ENCODE assay signal across 9 cellular contexts in the genomic region with DNA sequence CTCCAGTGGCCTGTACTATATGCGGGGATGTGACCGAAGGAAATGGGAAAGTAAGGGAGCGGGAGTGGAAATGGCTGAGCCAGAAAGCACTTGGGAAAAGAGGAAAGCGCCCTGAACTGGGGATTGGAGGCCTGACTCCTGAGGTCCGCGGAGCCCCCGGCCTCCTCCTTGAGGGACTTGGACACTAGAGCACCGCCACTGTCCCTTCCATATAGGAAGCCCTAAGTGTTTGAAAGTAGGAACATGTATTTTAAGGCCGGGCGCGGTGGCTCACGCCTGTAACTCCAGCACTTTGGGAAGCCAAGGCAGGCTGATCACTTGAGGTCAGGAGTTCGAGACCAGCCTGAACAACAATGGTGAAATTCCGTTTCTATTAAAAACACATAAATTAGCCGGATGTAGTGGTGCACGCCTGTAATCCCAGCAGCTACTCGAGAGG. TPM values are rescaled to one million over a fixed set of nuclear protein-coding genes. Genes with fewer than 3 reads are reported as not detected.
DNase-seq lines count a peak whose midpoint lies in the region; ATAC-seq, FAIRE-seq and TF ChIP-seq lines count a peak whose summit lies in the region.
"Had no signal": no experiment of that assay in that cellular context is flagged by ENCODE, and none has a peak within 500 bp of the region (broad histone marks: within the 10 kb centered on the region; RNA-seq: fewer than 3 reads in every experiment).

No MANE protein-coding gene starts in this region.

- no peaks in the 10 kb centered on the region for H3K27me3 Mint-ChIP-seq in activated T-cell treated with anti-CD3 and anti-CD28 coated beads, Interleukin-2, amount 50 U/mL, for 72 hours (ENCODE audit: low read depth)

- H3K36me3 ChIP-seq in GM12878 (ENCODE audit: control insufficient read depth in 2 of 2, insufficient read depth in 2 of 2, low read length in 1 of 2) (no peaks in the 10 kb centered on the region), urinary bladder (ENCODE audit: insufficient read depth) (no peaks in the 10 kb centered on the region)

- no peaks in the 10 kb centered on the region for H3K9me3 ChIP-seq in GM12878 (replicated peaks; ENCODE audit: control insufficient read depth, insufficient read depth, low read length)

- no peaks in the 10 kb centered on the region for H3K27me3 ChIP-seq in GM12878 (replicated peaks in 1 of 2; ENCODE audit: control insufficient read depth in 2 of 2, insufficient read depth in 2 of 2, low read length in 1 of 2)

- DNase-seq in activated T-cell treated with anti-CD3 and anti-CD28 coated beads, Interleukin-2, amount 50 U/mL, for 72 hours, result no peak
- DNase-seq in activated T-cell treated with anti-CD3 and anti-CD28 coated beads for 4 hours (no peak), GM12878 (ENCODE audit: low read depth, low spot score) (no peak), lower leg skin (ENCODE audit: low spot score in 2 of 2) (no peak), H54 (ENCODE audit: insufficient read length, low spot score) (no peak)
- DNase-seq in activated CD8-positive, alpha-beta memory T cell treated with anti-CD3 and anti-CD28 coated beads for 24 hours, result no peak

- TF ChIP-seq POLR2A in GM12878 (IDR thresholded peaks at IDR 0.05; ENCODE audit: low read depth, low read length) (no peak), lower leg skin (IDR thresholded peaks at IDR 0.05) (no peak), H54 (IDR thresholded peaks at IDR 0.05; ENCODE audit: low read depth, low read length) (no peak)

- CTCF ChIA-PET in GM12878 (lab: Yijun Ruan, JAX), result interaction anchor here (0.6 to 3.1 kb wide), 6 partner anchors 13 to 748 kb away, joined by 3 to 22 read pairs (median 4); a partner anchor contains a TSS

- peaks cover 37% of the 10 kb centered on the region for H3K79me2 ChIP-seq in GM12878 (ENCODE audit: control insufficient read depth, insufficient read depth, low read length)

- intact Hi-C loops in GM12878 (cut with micrococcal nuclease; ENCODE audit: unreplicated experiment), result loop anchor here (5.0 kb wide), 1 partner anchor 75 kb away; no protein-coding TSS in a partner anchor
- intact Hi-C loops in lower leg skin (cut with DNase I; ENCODE audit: low total_unique reads), result no loop called here

- 15% methylated on average over 17 of the region's 17 CpGs for WGBS in GM12878 (ENCODE audit: insufficient coverage, insufficient replicate concordance, low lambda C conversion rate, missing lambda C conversion rate)
- WGBS in lower leg skin, 2 donors, result 18 to 19% methylated on average over 17 of the region's 17 CpGs
- 12% methylated on average over 17 of the region's 17 CpGs for WGBS in urinary bladder

- peaks cover 41% of the 10 kb centered on the region for H3K4me1 Mint-ChIP-seq in activated T-cell treated with anti-CD3 and anti-CD28 coated beads, Interleukin-2, amount 50 U/mL, for 72 hours (ENCODE audit: low read depth)

- TF ChIP-seq EP300 in GM12878 (IDR thresholded peaks at IDR 0.05; ENCODE audit: borderline replicate concordance in 1 of 2, control insufficient read depth in 1 of 2, low read depth in 2 of 2, low read length in 2 of 2), result no peak

- SMC1A ChIA-PET in GM12878 (lab: Charles Lee; ENCODE audit: uncharacterized antibody, unreplicated experiment), result interaction anchor here (1.6 to 3.0 kb wide), 3 partner anchors 15 to 75 kb away, joined by 4 to 14 read pairs (median 6); a partner anchor contains a TSS

- peak overlapping the region; percentile 93 for H2AFZ ChIP-seq in GM12878 (ENCODE audit: control insufficient read depth, low read depth, low read length)

- POLR2A ChIA-PET in GM12878 (lab: Charles Lee), result interaction anchor here (0.6 to 2.9 kb wide), 5 partner anchors 10 to 102 kb away, joined by 3 to 21 read pairs (median 3); a partner anchor contains a TSS

- H3K36me3 Mint-ChIP-seq in activated T-cell treated with anti-CD3 and anti-CD28 coated beads, Interleukin-2, amount 50 U/mL, for 72 hours (ENCODE audit: insufficient read depth in 2 of 2), result peaks cover 4 to 10% of the 10 kb centered on the region in 2 donors

- TF ChIP-seq CTCF in GM12878 (IDR thresholded peaks at IDR 0.05 in 2 of 3, conservative IDR thresholded peaks at IDR 0.05 in 1 of 3; ENCODE audit: control insufficient read depth in 2 of 3, extremely low read depth in 1 of 3, insufficient read depth in 1 of 3, low read depth in 3 of 3, low read length in 3 of 3) (no peak), lower leg skin (IDR thresholded peaks at IDR 0.05) (no peak)

- H4K20me1 ChIP-seq in GM12878 (ENCODE audit: control insufficient read depth, insufficient read depth), result no peaks in the 10 kb centered on the region; the same call in 1 of the 2 replicates

- H3K9ac ChIP-seq in GM12878 (ENCODE audit: control insufficient read depth, insufficient read depth, low read length), result peak overlapping the region; percentile 96

- RAD21 ChIA-PET in GM12878 (lab: Charles Lee; ENCODE audit: unreplicated experiment), result interaction anchor here (1.8 kb wide), 1 partner anchor 15 kb away, joined by 7 read pairs; a partner anchor contains a TSS

- TSS peak; percentile 100 for BruUV-seq in GM12878 (replicated peaks; lab: Mats Ljungman, UMichigan)

- peak overlapping the region; percentile 85 for H3K4me2 ChIP-seq in GM12878 (ENCODE audit: control insufficient read depth, insufficient read depth)

- peaks cover 8% of the 10 kb centered on the region for H3K4me1 ChIP-seq in GM12878 (ENCODE audit: control insufficient read depth, insufficient read depth, low read length)
- H3K4me1 ChIP-seq in urinary bladder (ENCODE audit: insufficient read depth), result no peaks in the 10 kb centered on the region

- H3K27ac ChIP-seq in GM12878 (ENCODE audit: control insufficient read depth, insufficient read depth) (peak overlapping the region; percentile 95), urinary bladder (ENCODE audit: low read depth) (peak overlapping the region; percentile 89)

- H3K4me3 Mint-ChIP-seq in activated T-cell treated with anti-CD3 and anti-CD28 coated beads, Interleukin-2, amount 50 U/mL, for 72 hours, result peak overlapping the region; percentile 93 to 98

- in situ Hi-C loops in GM12878 (cut with MboI), result no loop called here

- peak overlapping the region; percentile 96 for H3K27ac Mint-ChIP-seq in activated T-cell treated with anti-CD3 and anti-CD28 coated beads, Interleukin-2, amount 50 U/mL, for 72 hours

- FAIRE-seq in GM12878 (lab: Jason Lieb, UNC) (no peak), H54 (lab: Jason Lieb, UNC) (no peak)
- FAIRE-seq: G401.6 had no signal

- H3K4me3 ChIP-seq in GM12878, result peak overlapping the region; percentile 90
- H3K4me3 ChIP-seq in lower leg skin (ENCODE audit: low read depth, poor library complexity, severe bottlenecking), result peak overlapping the region; percentile 92
- H3K4me3 ChIP-seq in urinary bladder (ENCODE audit: low read depth, low read length), result peak overlapping the region; percentile 91

- ATAC-seq in activated T-cell treated with anti-CD3 and anti-CD28 coated beads, Interleukin-2, amount 50 U/mL, for 72 hours (replicated peaks in 1 of 2), result no peak
- ATAC-seq in GM12878 (peak; percentile 39), HG03565 (IDR thresholded peaks at IDR 0.05; ENCODE audit: unreplicated experiment) (no peak)

- no peaks in the 10 kb centered on the region for H3K9me3 Mint-ChIP-seq in activated T-cell treated with anti-CD3 and anti-CD28 coated beads, Interleukin-2, amount 50 U/mL, for 72 hours

- no peak for TF ChIP-seq RAD21 in GM12878 (IDR thresholded peaks at IDR 0.05; ENCODE audit: insufficient read depth, low read depth, low read length)

RNA-seq across cellular contexts. Expression of a gene that starts 0.5 kb away (rescaled TPM):
- 10 to 100 TPM; 27.5 to 33.7 TPM for total RNA-seq in activated T-cell treated with anti-CD3 and anti-CD28 coated beads, Interleukin-2, amount 50 U/mL, for 72 hours
- total RNA-seq in GM12878 (2013; cell fraction: nucleolus; rRNA removed), result 27.1 and 33.1 TPM in 2 replicates
- total RNA-seq in GM12878 (2014; rRNA removed) (21.7 and 26.0 TPM in 2 replicates), GM12878 (2014; rRNA removed; fragmentation: Illumina TruSeq; extraction: Trizol) (17.9 and 18.8 TPM in 2 replicates), GM12878 (2021) (23.3 and 23.8 TPM in 2 replicates), lower leg skin (10 to 100 TPM; 39.7 to 56.5 (median 47.3) TPM), urinary bladder (31.1 TPM)
- polyA plus RNA-seq in GM12878 (2011; ENCODE audit: low read depth), result 13.8 TPM
- polyA plus RNA-seq in GM12878 (2011; rRNA removed) (12.6 and 19.4 TPM in 2 replicates), GM12878 (2014; fragmentation: Illumina TruSeq; extraction: Trizol) (25.4 and 29.0 TPM in 2 replicates), GM12878 (2014; fragmentation: Nextera tagmentation; extraction: Ambion mirVana) (1 to 10 TPM in 1 of 2 experiments, under 1 TPM in 1; 0.87 to 2.8 TPM), GM12878 (2014; rRNA removed) (21.4 and 22.3 TPM in 2 replicates), GM12878 (2016; fragmentation: Nextera tagmentation; extraction: Ambion mirVana) (10 to 100 TPM; 12.9 to 20.7 TPM), urinary bladder (49.7 TPM)
- 33.2 and 37.3 TPM in 2 replicates for polyA plus RNA-seq in GM12878 (2011; cell fraction: cytosol; rRNA removed)
- polyA plus RNA-seq in GM12878 (2011; cell fraction: nucleus; rRNA removed), result 26.3 and 37.5 TPM in 2 replicates
- 18.0 and 19.3 TPM in 2 replicates for polyA plus RNA-seq in GM12878 (2012)
- 11.7 and 18.3 TPM in 2 replicates for polyA minus RNA-seq in GM12878 (2011; rRNA and poly(A)+ RNA removed)
- polyA minus RNA-seq in GM12878 (2011; cell fraction: cytosol; rRNA and poly(A)+ RNA removed), result 6.9 and 10.5 TPM in 2 replicates
- 6.6 and 9.9 TPM in 2 replicates for polyA minus RNA-seq in GM12878 (2011; cell fraction: nucleus; rRNA and poly(A)+ RNA removed)

RNA-seq across cellular contexts. Expression of a gene that starts 15.7 kb away (rescaled TPM):
- 10 to 100 TPM; 10.6 to 14.5 TPM for total RNA-seq in activated T-cell treated with anti-CD3 and anti-CD28 coated beads, Interleukin-2, amount 50 U/mL, for 72 hours
- 3.5 and 4.8 TPM in 2 replicates for total RNA-seq in GM12878 (2013; cell fraction: nucleolus; rRNA removed)
- 1.8 and 2.3 TPM in 2 replicates for total RNA-seq in GM12878 (2014; rRNA removed)
- total RNA-seq in GM12878 (2014; rRNA removed; fragmentation: Illumina TruSeq; extraction: Trizol), result 2.3 and 2.4 TPM in 2 replicates
- total RNA-seq in GM12878 (2021), result 4.3 and 4.6 TPM in 2 replicates
- polyA plus RNA-seq in GM12878 (2011; ENCODE audit: low read depth), result 1.4 TPM
- polyA plus RNA-seq in GM12878 (2011; rRNA removed), result 0.29 and 0.65 TPM in 2 replicates
- 0.79 and 0.81 TPM in 2 replicates for polyA plus RNA-seq in GM12878 (2011; cell fraction: cytosol; rRNA removed)
- 1.0 and 1.1 TPM in 2 replicates for polyA plus RNA-seq in GM12878 (2011; cell fraction: nucleus; rRNA removed)
- polyA plus RNA-seq in GM12878 (2012), result 3.0 and 3.8 TPM in 2 replicates
- 1.2 and 2.2 TPM in 2 replicates for polyA plus RNA-seq in GM12878 (2014; fragmentation: Illumina TruSeq; extraction: Trizol)
- polyA plus RNA-seq in GM12878 (2014; fragmentation: Nextera tagmentation; extraction: Ambion mirVana), result under 1 TPM; 0.14 to 0.22 TPM
- polyA plus RNA-seq in GM12878 (2014; rRNA removed), result 2.4 and 3.5 TPM in 2 replicates
- 1 to 10 TPM; 1.5 to 5.8 TPM for polyA plus RNA-seq in GM12878 (2016; fragmentation: Nextera tagmentation; extraction: Ambion mirVana)
- 0.82 and 1.2 TPM in 2 replicates for polyA minus RNA-seq in GM12878 (2011; rRNA and poly(A)+ RNA removed)
- polyA minus RNA-seq in GM12878 (2011; cell fraction: cytosol; rRNA and poly(A)+ RNA removed), result 0.10 TPM in 1 of 2 replicates, not detected in the other
- 0.85 and 1.4 TPM in 2 replicates for polyA minus RNA-seq in GM12878 (2011; cell fraction: nucleus; rRNA and poly(A)+ RNA removed)
- total RNA-seq in lower leg skin, result 10 to 100 TPM; 37.5 to 48.1 (median 39.2) TPM
- 9.8 TPM for total RNA-seq in urinary bladder
- 19.9 TPM for polyA plus RNA-seq in urinary bladder
